ENCODE assay signal across 8 cellular contexts in genomic region chr17:3891626-3892094, GRCh38. TPM values are rescaled to one million over a fixed set of nuclear protein-coding genes. Genes with fewer than 3 reads are reported as not detected.
DNase-seq lines count a peak whose midpoint lies in the region; ATAC-seq and TF ChIP-seq lines count a peak whose summit lies in the region.

No MANE protein-coding gene starts in this region.

- peak overlapping the region; percentile 73 for H3K4me3 ChIP-seq in SJCRH30
- peak overlapping the region; percentile 54 to 91 (median 62) for H3K4me3 ChIP-seq in esophagus squamous epithelium
- peak overlapping the region in 3 of 4 donors; percentile 61 to 67 (median 62) for H3K4me3 ChIP-seq in gastrocnemius medialis

- intact Hi-C loops in esophagus squamous epithelium (cut with DNase I), result no loop called here
- intact Hi-C loops in gastrocnemius medialis (cut with DNase I; ENCODE audit: low total_unique reads), result loop anchor here (5.0 kb wide), 1 partner anchor 154 kb away; no protein-coding TSS in a partner anchor

- H3K27me3 ChIP-seq in SJCRH30 (no peaks in the 10 kb centered on the region), esophagus squamous epithelium (no peaks in the 10 kb centered on the region), gastrocnemius medialis (no peaks in the 10 kb centered on the region)

- ATAC-seq in gastrocnemius medialis, result no peak
- ATAC-seq in GM21717 (IDR thresholded peaks at IDR 0.05; ENCODE audit: unreplicated experiment), result no peak
- ATAC-seq in GM21723 (IDR thresholded peaks at IDR 0.05; ENCODE audit: unreplicated experiment), result no peak

- DNase-seq in ELR (ENCODE audit: low read depth), result peak; percentile 68
- no peak for DNase-seq in SJCRH30
- DNase-seq in esophagus squamous epithelium (lab: John Stamatoyannopoulos, UW), result no peak
- no peak for DNase-seq in gastrocnemius medialis
- DNase-seq in stimulated activated CD4-positive, alpha-beta T cell treated with anti-CD3 and anti-CD28 coated beads, Interleukin-12 subunit alpha, Interleukin-12 subunit beta, amount 100 ng/mL, for 4 hours, result no peak
- DNase-seq in NCI-H69 (lab: John Stamatoyannopoulos, UW), result no peak

- TF ChIP-seq POLR2A in esophagus squamous epithelium (IDR thresholded peaks at IDR 0.05) (no peak), gastrocnemius medialis (IDR thresholded peaks at IDR 0.05) (peak in 1 of 2 donors; percentile 27)

- H3K36me3 ChIP-seq in SJCRH30, result no peaks in the 10 kb centered on the region
- H3K36me3 ChIP-seq in esophagus squamous epithelium, result no peaks in the 10 kb centered on the region
- no peaks in the 10 kb centered on the region for H3K36me3 ChIP-seq in gastrocnemius medialis

- in situ Hi-C loops in gastrocnemius medialis (cut with MboI; ENCODE audit: low sequenced_read_pairs in 4 of 4), result no loop called here

- WGBS in esophagus squamous epithelium, 2 donors, result 44 to 52% methylated on average over 9 of the region's 12 CpGs

- TF ChIP-seq CTCF in esophagus squamous epithelium (IDR thresholded peaks at IDR 0.05) (no peak), gastrocnemius medialis (IDR thresholded peaks at IDR 0.05 in 4 of 5, conservative IDR thresholded peaks at IDR 0.05 in 1 of 5) (no peak)

- peak overlapping the region; percentile 49; the same call in 1 of the 2 replicates for H3K27ac ChIP-seq in SJCRH30
- peak overlapping the region in 3 of 4 donors; percentile 88 to 94 (median 92) for H3K27ac ChIP-seq in esophagus squamous epithelium
- peak overlapping the region in 2 of 4 donors; percentile 55 to 81 for H3K27ac ChIP-seq in gastrocnemius medialis

- H3K4me1 ChIP-seq in SJCRH30, result peaks cover 24% of the 10 kb centered on the region
- peaks cover 78 to 97% (median 91%) of the 10 kb centered on the region in 3 donors for H3K4me1 ChIP-seq in esophagus squamous epithelium
- peaks cover 37 to 39% of the 10 kb centered on the region in 2 donors for H3K4me1 ChIP-seq in gastrocnemius medialis

- H3K9me3 ChIP-seq in SJCRH30 (replicated peaks) (no peaks in the 10 kb centered on the region), esophagus squamous epithelium (no peaks in the 10 kb centered on the region), gastrocnemius medialis (no peaks in the 10 kb centered on the region)

RNA-seq across cellular contexts. Expression of gene CAMKK1, which starts 1.2 kb away (rescaled TPM):
- total RNA-seq in SJCRH30 (2014; rRNA removed; shearing (Covaris generic)), result 3.4 TPM in 2 replicates
- total RNA-seq in esophagus squamous epithelium (1 to 10 TPM; 3.3 to 9.5 (median 3.8) TPM), gastrocnemius medialis (1 to 10 TPM in 3 of 4 donors, under 1 TPM in 1; 0.44 to 5.1 (median 2.1) TPM)

RNA-seq across cellular contexts. Expression of gene P2RX1, which starts 24.6 kb away (rescaled TPM):
- total RNA-seq in SJCRH30 (2014; rRNA removed; shearing (Covaris generic)), result 0.06 TPM in 1 of 2 replicates, not detected in the other
- total RNA-seq in esophagus squamous epithelium (10 to 100 TPM in 1 of 4 donors, 1 to 10 TPM in 3; 1.2 to 13.0 (median 2.1) TPM), gastrocnemius medialis (under 1 TPM in 3 of 4 donors, not detected in 1; 0.25 to 0.59 (median 0.38) TPM)

RNA-seq across cellular contexts. Expression of gene NCBP3, which starts 45.6 kb away (rescaled TPM):
- total RNA-seq in SJCRH30 (2014; rRNA removed; shearing (Covaris generic)), result 23.3 and 25.4 TPM in 2 replicates
- 10 to 100 TPM; 12.1 to 26.1 (median 17.1) TPM for total RNA-seq in esophagus squamous epithelium
- total RNA-seq in gastrocnemius medialis, result 10 to 100 TPM in 3 of 4 donors, 1 to 10 TPM in 1; 9.5 to 15.2 (median 14.5) TPM
